ENCODE assay signal across 8 cellular contexts in the genomic region with DNA sequence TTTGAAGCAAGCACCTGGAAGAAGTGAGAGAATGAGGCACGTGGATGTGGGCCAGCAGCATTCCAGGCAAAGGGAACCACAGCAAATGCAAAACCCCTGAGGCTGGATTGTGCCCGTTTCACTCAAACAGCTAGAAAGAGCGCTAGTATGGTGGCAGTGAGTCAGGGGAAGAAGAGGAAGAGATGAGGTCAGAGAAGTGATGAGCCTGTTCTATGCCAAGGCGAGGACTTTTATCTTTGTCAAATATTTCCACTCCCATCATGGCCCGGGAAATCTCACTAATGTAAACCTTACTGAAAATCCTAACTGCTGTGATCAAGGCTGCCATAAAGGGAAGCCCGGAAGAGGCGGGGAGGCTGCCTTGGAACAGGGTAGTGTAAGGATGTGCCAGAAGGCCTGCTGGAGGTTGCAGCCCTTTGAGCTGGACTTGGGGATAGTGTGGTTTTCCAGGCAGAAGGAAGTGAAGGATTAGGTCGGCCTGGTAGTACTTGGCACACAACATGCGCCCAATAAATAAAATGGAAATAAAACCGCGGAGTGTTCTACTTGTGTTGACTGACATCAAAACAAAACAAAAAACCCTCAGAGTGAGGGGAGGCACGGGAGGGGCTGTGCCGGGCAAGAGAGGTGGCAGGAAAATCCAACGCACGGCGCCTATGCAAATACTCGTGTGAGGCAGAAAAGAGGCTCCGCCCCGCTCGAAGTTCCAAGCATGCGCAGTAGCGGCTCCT.
A peak's percentile ranks its signal among the peaks of the same experiment; 100 is the strongest.
DNase-seq lines count a peak whose midpoint lies in the region; ATAC-seq and TF ChIP-seq lines count a peak whose summit lies in the region.

No MANE protein-coding gene starts in this region.

- peaks cover 72% of the 10 kb centered on the region for H3K36me3 ChIP-seq in NT2/D1 (ENCODE audit: insufficient read depth, insufficient read length, low read length)
- peaks cover 50% of the 10 kb centered on the region for H3K36me3 ChIP-seq in iPS-15b (ENCODE audit: control insufficient read depth, insufficient read depth, low read length)

- ATAC-seq in GM18861 (IDR thresholded peaks at IDR 0.05; ENCODE audit: unreplicated experiment) (no peak), HG03378 (IDR thresholded peaks at IDR 0.05; ENCODE audit: unreplicated experiment) (no peak)

- TF ChIP-seq CTCF in astrocyte of the cerebellum (IDR thresholded peaks at IDR 0.05; ENCODE audit: low read depth, low read length, missing control alignments): no peak

- peak overlapping the region; percentile 42 for H3K9ac ChIP-seq in NT2/D1 (ENCODE audit: insufficient read length, low read depth)
- peak overlapping the region; percentile 8 for H3K9ac ChIP-seq in iPS-15b (ENCODE audit: low read depth, low read length)

- H3K27ac ChIP-seq in skin epidermis: peak overlapping the region in 20 of 21 experiments; percentile 19 to 99 (median 78)

- H3K9me3 ChIP-seq in NT2/D1 (ENCODE audit: insufficient read depth, low read length) (no peaks in the 10 kb centered on the region), iPS-15b (ENCODE audit: control insufficient read depth, insufficient read depth, low read length) (no peaks in the 10 kb centered on the region)

- H3K4me1 ChIP-seq in NT2/D1 (ENCODE audit: insufficient read depth, insufficient read length): peaks cover 25% of the 10 kb centered on the region
- peaks cover 17% of the 10 kb centered on the region for H3K4me1 ChIP-seq in iPS-15b (ENCODE audit: control insufficient read depth, insufficient read depth, low read length)

- H3K27me3 ChIP-seq in NT2/D1 (ENCODE audit: insufficient read depth, insufficient read length) (no peaks in the 10 kb centered on the region), iPS-15b (ENCODE audit: control insufficient read depth, insufficient read depth, low read length) (no peaks in the 10 kb centered on the region)

- H3K4me3 ChIP-seq in NT2/D1 (ENCODE audit: insufficient read length, low read depth): no peak overlapping the region
- peak overlapping the region; percentile 75 for H3K4me3 ChIP-seq in astrocyte of the cerebellum (ENCODE audit: low read depth, low read length)
- peak overlapping the region; percentile 51 for H3K4me3 ChIP-seq in iPS-15b (ENCODE audit: low read depth, low read length)
- peak overlapping the region in 5 of 7 experiments; percentile 12 to 83 (median 17) for H3K4me3 ChIP-seq in skin epidermis

- DNase-seq in NCI-H146 treated with DMSO at 0.1 percent for 48 hours (lab: John Stamatoyannopoulos, UW; ENCODE audit: unreplicated experiment): peak; percentile 16
- DNase-seq in NCI-H146 (lab: John Stamatoyannopoulos, UW): no peak
- no peak for DNase-seq in NT2/D1 (ENCODE audit: low read depth, low spot score)
- peak; percentile 5 for DNase-seq in astrocyte of the cerebellum (ENCODE audit: low read depth)

- in situ Hi-C loops in astrocyte of the cerebellum (cut with HindIII; ENCODE audit: low sequenced_read_pairs): no loop called here

Comparison
In these comparisons a context has a peak if more than half of its experiments do, and no peak if none do; other contexts are left out.
1. DNase-seq: peak in NCI-H146 treated with DMSO at 0.1 percent for 48 hours (single experiment) and astrocyte of the cerebellum (single experiment); none in NCI-H146 (single experiment) and NT2/D1 (single experiment).